ENCODE assay signal across 8 cellular contexts in genomic region chr11:61028135-61028729, GRCh38. TPM values are rescaled to one million over a fixed set of nuclear protein-coding genes. Genes with fewer than 3 reads are reported as not detected.
A peak's percentile ranks its signal among the peaks of the same experiment; 100 is the strongest.
DNase-seq lines count a peak whose midpoint lies in the region; ATAC-seq lines count a peak whose summit lies in the region.

No MANE protein-coding gene starts in this region.

- no peak overlapping the region for H2AFZ ChIP-seq in mesenchymal stem cell (ENCODE audit: low read depth, low read length)

- no peak overlapping the region for H2AK5ac ChIP-seq in mesenchymal stem cell (ENCODE audit: low read length, severe bottlenecking)

- H3K4me1 ChIP-seq in CD4-positive, alpha-beta memory T cell (ENCODE audit: insufficient read depth, low read length) = peaks cover 60% of the 10 kb centered on the region
- H3K4me1 ChIP-seq in mesenchymal stem cell (ENCODE audit: control insufficient read depth, insufficient read depth, low read depth, low read length) = peaks cover 2% of the 10 kb centered on the region

- H3K36me3 Mint-ChIP-seq in CD4-positive, alpha-beta memory T cell = peaks cover 16 to 17% of the 10 kb centered on the region in 2 donors
- H3K36me3 Mint-ChIP-seq in activated T-cell treated with anti-CD3 and anti-CD28 coated beads, Interleukin-2, amount 50 U/mL, for 72 hours (ENCODE audit: insufficient read depth in 2 of 2) = peaks cover 17 to 35% of the 10 kb centered on the region in 2 donors

- peak; percentile 62 for ATAC-seq in GM21381 (IDR thresholded peaks at IDR 0.05; ENCODE audit: unreplicated experiment)
- ATAC-seq in activated T-cell treated with anti-CD3 and anti-CD28 coated beads, Interleukin-2, amount 50 U/mL, for 72 hours (replicated peaks in 1 of 2) = peak; percentile 46 to 52

- no peak overlapping the region for H2BK12ac ChIP-seq in mesenchymal stem cell (ENCODE audit: low read length in 2 of 2)

- peaks cover 54 to 85% (median 67%) of the 10 kb centered on the region in 4 donors for H3K4me1 Mint-ChIP-seq in CD4-positive, alpha-beta memory T cell
- H3K4me1 Mint-ChIP-seq in activated T-cell treated with anti-CD3 and anti-CD28 coated beads, Interleukin-2, amount 50 U/mL, for 72 hours (ENCODE audit: low read depth) = peaks cover 92% of the 10 kb centered on the region

- H2BK15ac ChIP-seq in mesenchymal stem cell (ENCODE audit: low read depth, poor library complexity, severe bottlenecking) = no peak overlapping the region

- no peak overlapping the region for H4K91ac ChIP-seq in mesenchymal stem cell (ENCODE audit: low read length)

- no peaks in the 10 kb centered on the region for H3K9me3 ChIP-seq in CD4-positive, alpha-beta memory T cell (ENCODE audit: control insufficient read depth in 1 of 2, low read length in 2 of 2)
- peaks cover 3% of the 10 kb centered on the region for H3K9me3 ChIP-seq in mesenchymal stem cell (ENCODE audit: control insufficient read depth, low read length)

- peaks cover 0 to 3% (median 0%) of the 10 kb centered on the region in 8 donors for H3K9me3 Mint-ChIP-seq in CD4-positive, alpha-beta memory T cell
- H3K9me3 Mint-ChIP-seq in activated T-cell treated with anti-CD3 and anti-CD28 coated beads, Interleukin-2, amount 50 U/mL, for 72 hours = no peaks in the 10 kb centered on the region

- H3K27ac Mint-ChIP-seq in CD4-positive, alpha-beta memory T cell = peak overlapping the region; percentile 98 to 100 (median 98)
- peak overlapping the region; percentile 90 for H3K27ac Mint-ChIP-seq in activated T-cell treated with anti-CD3 and anti-CD28 coated beads, Interleukin-2, amount 50 U/mL, for 72 hours

- WGBS in mesenchymal stem cell = 72% methylated on average over 7 of the region's 7 CpGs

- peak overlapping the region; percentile 66 for H3K27ac ChIP-seq in CD4-positive, alpha-beta memory T cell (ENCODE audit: low read depth, low read length)
- no peak overlapping the region for H3K27ac ChIP-seq in mesenchymal stem cell (ENCODE audit: low read length, poor library complexity, severe bottlenecking)

- H3K4me3 ChIP-seq in CD4-positive, alpha-beta memory T cell (ENCODE audit: low read length in 2 of 2) = peak overlapping the region in 1 of 2 donors; percentile 44
- H3K4me3 ChIP-seq in H7 (ENCODE audit: insufficient read depth, low read depth, low read length) = no peak overlapping the region
- H3K4me3 ChIP-seq in mesenchymal stem cell (ENCODE audit: insufficient read depth in 1 of 2, low read depth in 1 of 2, low read length in 2 of 2) = no peak overlapping the region

- intact Hi-C loops in CD4-positive, alpha-beta memory T cell (cut with micrococcal nuclease) = no loop called here

- no peak overlapping the region for H3K9ac ChIP-seq in mesenchymal stem cell (ENCODE audit: low read length)

- POLR2A ChIA-PET in CD4-positive, alpha-beta memory T cell (lab: Charles Lee; ENCODE audit: partially characterized antibody) = interaction anchor here (0.7 to 16.2 kb wide), 17 partner anchors 12 to 101 kb away, joined by 3 to 427 read pairs (median 4); partner anchors contain the start of gene CD5

- no peaks in the 10 kb centered on the region for H3K79me1 ChIP-seq in mesenchymal stem cell (replicated peaks; ENCODE audit: low read length, poor library complexity, severe bottlenecking)

- no peak overlapping the region for H2BK120ac ChIP-seq in mesenchymal stem cell (ENCODE audit: low read depth, low read length)

- no peak overlapping the region for H3K23ac ChIP-seq in mesenchymal stem cell (ENCODE audit: low read length in 2 of 2)

- H3K14ac ChIP-seq in mesenchymal stem cell (ENCODE audit: low read length in 2 of 2) = no peak overlapping the region

- H3K18ac ChIP-seq in mesenchymal stem cell (ENCODE audit: low read depth in 1 of 2, low read length in 2 of 2) = no peak overlapping the region

- no peak overlapping the region for H3K4ac ChIP-seq in mesenchymal stem cell (ENCODE audit: low read depth in 1 of 2, low read length in 2 of 2)

- peak in 1 of 5 donors; percentile 83 for DNase-seq in CD4-positive, alpha-beta memory T cell
- DNase-seq in NCI-H1092 (lab: John Stamatoyannopoulos, UW) (peak; percentile 20), H7 (no peak), NCI-H1694 treated with DMSO at 0.1 percent for 48 hours (lab: John Stamatoyannopoulos, UW) (no peak), mesenchymal stem cell (no peak)
- DNase-seq in activated T-cell treated with anti-CD3 and anti-CD28 coated beads, Interleukin-2, amount 50 U/mL, for 72 hours = peak; percentile 77 to 81
- DNase-seq in stimulated activated CD4-positive, alpha-beta T cell treated with anti-CD3 and anti-CD28 coated beads, Interleukin-4, amount 100 ng/mL, for 24 hours = peak; percentile 85

- H3K4me2 ChIP-seq in mesenchymal stem cell (ENCODE audit: low read length, poor library complexity, severe bottlenecking) = no peak overlapping the region

- H4K8ac ChIP-seq in mesenchymal stem cell (ENCODE audit: low read length) = no peak overlapping the region

- CTCF ChIA-PET in CD4-positive, alpha-beta memory T cell (lab: Charles Lee; ENCODE audit: partially characterized antibody) = interaction anchor here (1.0 to 4.0 kb wide), 4 partner anchors 13 to 58 kb away, joined by 3 to 28 read pairs (median 6); partner anchors contain the start of gene CD6

- H3K4me3 Mint-ChIP-seq in CD4-positive, alpha-beta memory T cell = peak overlapping the region; percentile 74 to 91 (median 86)
- H3K4me3 Mint-ChIP-seq in activated T-cell treated with anti-CD3 and anti-CD28 coated beads, Interleukin-2, amount 50 U/mL, for 72 hours = peak overlapping the region; percentile 81 to 88

- no peaks in the 10 kb centered on the region for H3K27me3 Mint-ChIP-seq in CD4-positive, alpha-beta memory T cell
- H3K27me3 Mint-ChIP-seq in activated T-cell treated with anti-CD3 and anti-CD28 coated beads, Interleukin-2, amount 50 U/mL, for 72 hours (ENCODE audit: low read depth) = no peaks in the 10 kb centered on the region

- H3K36me3 ChIP-seq in CD4-positive, alpha-beta memory T cell (ENCODE audit: insufficient read depth, low read length) = no peaks in the 10 kb centered on the region
- no peaks in the 10 kb centered on the region for H3K36me3 ChIP-seq in H7 (replicated peaks; ENCODE audit: control insufficient read depth, insufficient read depth, low read length)
- H3K36me3 ChIP-seq in mesenchymal stem cell (ENCODE audit: control insufficient read depth in 1 of 2, insufficient read depth in 2 of 2, low read depth in 1 of 2, low read length in 2 of 2) = no peaks in the 10 kb centered on the region

- H3K27me3 ChIP-seq in CD4-positive, alpha-beta memory T cell (ENCODE audit: insufficient read depth, low read length) = no peaks in the 10 kb centered on the region
- peaks cover 4% of the 10 kb centered on the region; the same call in 1 of the 2 replicates for H3K27me3 ChIP-seq in H7 (ENCODE audit: control insufficient read depth, insufficient read depth, low read length)
- H3K27me3 ChIP-seq in mesenchymal stem cell (ENCODE audit: control insufficient read depth in 1 of 2, insufficient read depth in 1 of 2, low read length in 2 of 2) = peaks cover 19 to 65% of the 10 kb centered on the region in 2 experiments

- H2BK5ac ChIP-seq in mesenchymal stem cell (ENCODE audit: low read depth, low read length, poor library complexity, severe bottlenecking) = no peak overlapping the region

RNA-seq across cellular contexts. Expression of gene CD6, which starts 56.8 kb away (rescaled TPM):
- total RNA-seq in CD4-positive, alpha-beta memory T cell = 100 to 1,000 TPM; 414 to 428 TPM
- polyA plus RNA-seq in CD4-positive, alpha-beta memory T cell = 100 to 1,000 TPM; 281 to 298 TPM
- total RNA-seq in activated T-cell treated with anti-CD3 and anti-CD28 coated beads, Interleukin-2, amount 50 U/mL, for 72 hours = 100 to 1,000 TPM; 298 to 313 TPM
- total RNA-seq in H7 (2014; rRNA removed; shearing (Covaris generic)) = not detected in 2 replicates
- not detected for polyA plus RNA-seq in mesenchymal stem cell (2013, experiment 1 of 2)
- polyA plus RNA-seq in mesenchymal stem cell (2013, experiment 2 of 2) = not detected

Comparison
In these comparisons a context has a peak if more than half of its experiments do, and no peak if none do; other contexts are left out.
1. DNase-seq: peak in NCI-H1092 (single experiment), activated T-cell treated with anti-CD3 and anti-CD28 coated beads, Interleukin-2, amount 50 U/mL, for 72 hours (2 of 2) and stimulated activated CD4-positive, alpha-beta T cell treated with anti-CD3 and anti-CD28 coated beads, Interleukin-4, amount 100 ng/mL, for 24 hours (single experiment); none in H7 (single experiment), NCI-H1694 treated with DMSO at 0.1 percent for 48 hours (single experiment) and mesenchymal stem cell (single experiment).
2. RNA of gene CD6, which starts 56.8 kb away (total RNA-seq): 414 to 428 TPM in CD4-positive, alpha-beta memory T cell and 298 to 313 TPM in activated T-cell treated with anti-CD3 and anti-CD28 coated beads, Interleukin-2, amount 50 U/mL, for 72 hours; not detected in H7; every median in the first group is over 100 times any median in the second.